3 cellular contexts compared by ENCODE assay signal in the genomic region with DNA sequence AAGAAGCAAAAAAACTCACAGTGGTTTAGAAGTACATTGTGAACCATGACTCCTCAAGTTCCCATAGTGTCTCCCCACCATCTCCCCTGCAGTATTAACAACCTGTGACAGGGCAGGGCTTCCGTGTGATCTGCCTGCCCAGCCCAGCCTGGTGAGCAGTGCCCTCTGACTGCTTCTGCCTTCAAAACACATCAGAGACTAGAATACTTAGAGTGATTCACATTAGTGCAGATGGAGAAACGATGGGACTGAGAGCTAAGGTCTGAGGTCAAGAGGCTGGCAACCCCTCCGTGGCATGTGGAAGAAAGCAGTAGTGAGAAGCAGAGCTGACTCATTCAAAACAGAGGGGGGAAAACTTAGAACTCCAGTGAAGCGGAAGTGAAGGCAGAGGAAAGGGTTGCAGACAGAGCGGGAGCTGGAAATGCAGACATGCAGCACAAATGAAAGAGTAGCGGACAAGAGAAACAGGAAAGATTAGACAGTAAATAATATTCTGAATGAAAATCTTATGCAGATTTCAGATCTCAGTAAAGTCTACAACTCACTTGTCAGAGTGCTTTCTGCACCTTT. TPM values are rescaled to one million over a fixed set of nuclear protein-coding genes. Genes with fewer than 3 reads are reported as not detected.
"Had no signal": no experiment of that assay in that cellular context is flagged by ENCODE, and none has a peak within 500 bp of the region (broad histone marks: within the 10 kb centered on the region; RNA-seq: fewer than 3 reads in every experiment).

No MANE protein-coding gene starts in this region.

RNA-seq across cellular contexts. Expression of gene CHRFAM7A, which starts 6.9 kb away (rescaled TPM):
- total RNA-seq: naive thymus-derived CD8-positive, alpha-beta T cell; vagina had no signal
- polyA plus RNA-seq: naive thymus-derived CD8-positive, alpha-beta T cell; smooth muscle cell had no signal

RNA-seq across cellular contexts. Expression of gene GOLGA8R, which starts 27.7 kb away (rescaled TPM):
- polyA plus RNA-seq: naive thymus-derived CD8-positive, alpha-beta T cell; smooth muscle cell had no signal
